Comparison of ENCODE assay signal across 8 cellular contexts in the genomic region with DNA sequence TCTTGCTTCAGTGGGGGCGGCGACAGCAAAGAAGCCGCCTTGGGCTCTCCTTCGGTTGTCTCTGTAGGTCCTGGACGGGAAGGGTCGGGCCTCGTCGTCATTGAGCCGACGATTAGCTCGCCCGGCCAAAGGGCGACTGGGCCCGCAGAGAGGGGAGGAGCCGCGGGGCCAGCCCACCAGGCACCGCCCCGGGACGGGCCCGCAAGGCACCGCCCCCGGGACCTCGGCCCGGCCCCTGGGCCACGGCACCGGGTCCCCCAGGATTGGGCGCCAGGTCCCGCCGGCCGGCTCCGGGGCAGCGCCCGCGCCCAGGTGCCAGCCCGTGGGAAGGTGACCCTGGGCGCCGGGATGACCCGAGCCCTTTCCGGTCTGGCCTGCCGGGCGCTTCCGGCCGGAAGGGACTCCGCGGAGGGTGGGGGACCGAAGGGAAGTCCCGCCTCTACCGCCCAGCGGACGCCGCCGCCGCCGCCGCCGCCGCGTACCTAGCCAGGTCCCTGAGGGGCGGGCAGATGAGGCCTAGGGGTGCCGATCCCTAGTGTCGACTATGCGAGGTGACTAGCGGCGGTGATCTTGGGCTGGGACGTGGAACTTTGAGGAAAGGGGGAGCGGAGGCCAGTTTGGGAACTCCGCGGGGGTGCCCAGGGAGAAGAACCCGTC. TPM values are rescaled to one million over a fixed set of nuclear protein-coding genes. Genes with fewer than 3 reads are reported as not detected.
DNase-seq lines count a peak whose midpoint lies in the region; ATAC-seq and TF ChIP-seq lines count a peak whose summit lies in the region.

A gene (minus strand): TSS at position 371 of the 657 bp plus-strand sequence. CDS start 524 bp downstream, outside the sequence.
A gene with protein sequence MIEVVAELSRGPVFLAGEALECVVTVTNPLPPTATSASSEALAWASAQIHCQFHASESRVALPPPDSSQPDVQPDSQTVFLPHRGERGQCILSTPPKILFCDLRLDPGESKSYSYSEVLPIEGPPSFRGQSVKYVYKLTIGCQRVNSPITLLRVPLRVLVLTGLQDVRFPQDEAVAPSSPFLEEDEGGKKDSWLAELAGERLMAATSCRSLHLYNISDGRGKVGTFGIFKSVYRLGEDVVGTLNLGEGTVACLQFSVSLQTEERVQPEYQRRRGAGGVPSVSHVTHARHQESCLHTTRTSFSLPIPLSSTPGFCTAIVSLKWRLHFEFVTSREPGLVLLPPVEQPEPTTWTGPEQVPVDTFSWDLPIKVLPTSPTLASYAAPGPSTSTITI (plus strand): TSS at position 430 of the 657 bp plus-strand sequence. CDS start 469 bp downstream, outside the sequence.

- peak within 1 kb of the TSS; percentile 98 for H3K4me2 ChIP-seq in neural progenitor cell

- H3K36me3 ChIP-seq in SJSA1 (peaks cover 13% of the 10 kb centered on the region), gastroesophageal sphincter (peaks cover 0 to 50% of the 10 kb centered on the region in 2 donors), neural progenitor cell (no peaks in the 10 kb centered on the region), transverse colon (peaks cover 0 to 31% (median 10%) of the 10 kb centered on the region in 4 donors)

- H3K27me3 Mint-ChIP-seq in neural progenitor cell (ENCODE audit: insufficient read depth, low read depth), result peaks cover 3% of the 10 kb centered on the region

- no peaks in the 10 kb centered on the region for H3K27me3 ChIP-seq in SJSA1 (replicated peaks)
- no peaks in the 10 kb centered on the region for H3K27me3 ChIP-seq in gastroesophageal sphincter
- no peaks in the 10 kb centered on the region for H3K27me3 ChIP-seq in neural progenitor cell
- H3K27me3 ChIP-seq in transverse colon, result no peaks in the 10 kb centered on the region

- peaks cover 42% of the 10 kb centered on the region for H4K20me1 ChIP-seq in neural progenitor cell (ENCODE audit: low read depth)

- H3K4me3 ChIP-seq in SJSA1 (peak within 1 kb of the TSS; percentile 95), gastroesophageal sphincter (peak within 1 kb of the TSS; percentile 67 to 76), neural progenitor cell (peak within 1 kb of the TSS; percentile 75), transverse colon (peak within 1 kb of the TSS; percentile 20 to 93 (median 72))

- in situ Hi-C loops in transverse colon (cut with MboI; ENCODE audit: low pct_ligation_motif_present in 1 of 4, low pct_unique_long_range_greater_than_20kb in 1 of 4, low sequenced_read_pairs in 3 of 4), result loop anchor here in 1 of 4 donors (10.0 kb wide), 1 partner anchor 94 kb away; a partner anchor contains a TSS

- peaks cover 30% of the 10 kb centered on the region for H3K36me3 Mint-ChIP-seq in neural progenitor cell

- H3K9me3 ChIP-seq in SJSA1 (replicated peaks) (no peaks in the 10 kb centered on the region), gastroesophageal sphincter (no peaks in the 10 kb centered on the region), neural progenitor cell (ENCODE audit: low read depth) (no peaks in the 10 kb centered on the region), transverse colon (no peaks in the 10 kb centered on the region)

- TF ChIP-seq CTCF in gastroesophageal sphincter (IDR thresholded peaks at IDR 0.05), result peak in 1 of 4 experiments; percentile 13
- TF ChIP-seq CTCF in neural progenitor cell (IDR thresholded peaks at IDR 0.05), result no peak
- TF ChIP-seq CTCF in transverse colon (IDR thresholded peaks at IDR 0.05), result no peak

- DNase-seq in Daoy (ENCODE audit: low read depth) (peak; percentile 89), KG1 (lab: John Stamatoyannopoulos, UW) (peak; percentile 68), SJSA1 (ENCODE audit: low read depth in 1 of 2, low spot score in 2 of 2) (peak; percentile 46 to 59), neural progenitor cell (ENCODE audit: low spot score) (peak; percentile 89), transverse colon (peak; percentile 91)
- DNase-seq in activated naive CD4-positive, alpha-beta T cell treated with anti-CD3 and anti-CD28 coated beads, Interleukin-2, amount 50 U/mL, for 16 hours, result peak; percentile 72

- H3K4me3 Mint-ChIP-seq in neural progenitor cell, result peak within 1 kb of the TSS; percentile 96

- H3K27ac ChIP-seq in SJSA1 (peak within 1 kb of the TSS; percentile 83), gastroesophageal sphincter (peak within 1 kb of the TSS; percentile 68 to 96 (median 92)), neural progenitor cell (peak within 1 kb of the TSS; percentile 18), transverse colon (peak within 1 kb of the TSS; percentile 92 to 97 (median 94))

- peak within 1 kb of the TSS; percentile 70 for H3K9ac ChIP-seq in neural progenitor cell

- TF ChIP-seq EP300 in gastroesophageal sphincter (IDR thresholded peaks at IDR 0.05) (no peak), transverse colon (IDR thresholded peaks at IDR 0.05; ENCODE audit: low read depth) (peak; percentile 20)

- H3F3A ChIP-seq in neural progenitor cell (ENCODE audit: low read depth), result peaks cover 10% of the 10 kb centered on the region

- TF ChIP-seq POLR2A in gastroesophageal sphincter (IDR thresholded peaks at IDR 0.05), result peak; percentile 78 to 82
- peak; percentile 85 for TF ChIP-seq POLR2A in transverse colon (IDR thresholded peaks at IDR 0.05)

- H3K27ac Mint-ChIP-seq in neural progenitor cell, result peak within 1 kb of the TSS; percentile 78

- no CpG with 5 or more reads among the region's 69 CpGs for WGBS in gastroesophageal sphincter (ENCODE audit: low coverage in 1 of 2), 2 donors
- WGBS in transverse colon (ENCODE audit: low coverage in 1 of 2), 2 donors, result 1% methylated on average over 35 of the region's 69 CpGs; no CpG with 5 or more reads in 1 of the 2 donors

- ATAC-seq in GM21737 (IDR thresholded peaks at IDR 0.05; ENCODE audit: unreplicated experiment) (peak; percentile 74), gastroesophageal sphincter (peak; percentile 94)

- peaks cover 64% of the 10 kb centered on the region for H3K79me2 ChIP-seq in neural progenitor cell (ENCODE audit: low read depth)

- no peaks in the 10 kb centered on the region for H3K9me3 Mint-ChIP-seq in neural progenitor cell

- H3K4me1 Mint-ChIP-seq in neural progenitor cell, result peaks cover 30% of the 10 kb centered on the region

- peaks cover 21% of the 10 kb centered on the region for H3K4me1 ChIP-seq in SJSA1 (replicated peaks)
- H3K4me1 ChIP-seq in gastroesophageal sphincter, result peaks cover 0 to 61% (median 29%) of the 10 kb centered on the region in 3 donors
- peaks cover 21% of the 10 kb centered on the region for H3K4me1 ChIP-seq in neural progenitor cell
- H3K4me1 ChIP-seq in transverse colon, result peaks cover 6 to 47% (median 38%) of the 10 kb centered on the region in 4 donors

- intact Hi-C loops in transverse colon (cut with DNase I; ENCODE audit: low total_unique reads), result no loop called here

- peak within 1 kb of the TSS; percentile 97 for H2AFZ ChIP-seq in neural progenitor cell (replicated peaks)

RNA-seq across cellular contexts. Expression of the first gene that starts in this region (rescaled TPM):
- total RNA-seq in Daoy (2014; rRNA removed; shearing (Covaris generic)), result 23.6 and 24.8 TPM in 2 replicates
- total RNA-seq in SJSA1 (2014; rRNA removed; shearing (Covaris generic)), result 15.5 and 16.0 TPM in 2 replicates
- total RNA-seq in gastroesophageal sphincter (10 to 100 TPM; 35.3 to 81.1 (median 54.3) TPM), neural progenitor cell (ENCODE audit: low replicate concordance) (44.8 and 74.5 TPM in 2 replicates), transverse colon (100 to 1,000 TPM; 217 to 709 (median 255) TPM)

RNA-seq across cellular contexts. Expression of the second gene that starts in this region (rescaled TPM):
- total RNA-seq in Daoy (2014; rRNA removed; shearing (Covaris generic)), result 11.7 and 16.3 TPM in 2 replicates
- total RNA-seq in SJSA1 (2014; rRNA removed; shearing (Covaris generic)), result 5.2 and 7.4 TPM in 2 replicates
- total RNA-seq in gastroesophageal sphincter, result 10 to 100 TPM; 19.7 to 34.4 (median 23.4) TPM
- total RNA-seq in neural progenitor cell (ENCODE audit: low replicate concordance), result 11.2 and 20.1 TPM in 2 replicates
- total RNA-seq in transverse colon, result 10 to 100 TPM; 30.3 to 47.5 (median 43.7) TPM

Comparison
In these comparisons a context has a peak if more than half of its experiments do, and no peak if none do; other contexts are left out.
1. Peak in every context shown above with its lines: DNase-seq, ATAC-seq, H3K4me3 ChIP-seq and H3K27ac ChIP-seq.
2. H3K27ac ChIP-seq: peak in every context shown above with its lines; median percentile 94 in transverse colon; 92 in gastroesophageal sphincter; 83 in SJSA1; 18 in neural progenitor cell.